ENCODE assay signal across 8 cellular contexts in genomic region chr9:65675589-65676021, GRCh38. TPM values are rescaled to one million over a fixed set of nuclear protein-coding genes. Genes with fewer than 3 reads are reported as not detected.
DNase-seq lines count a peak whose midpoint lies in the region; ATAC-seq and TF ChIP-seq lines count a peak whose summit lies in the region.
"Not testable (repeated sequence)": the region's sequence is repeated elsewhere in the genome, so short reads cannot be mapped to it uniquely, and the experiment has no call there.

TSS of gene ZNG1E (plus strand) at chr9:65675928. CDS start at chr9:65675977, 49 bp downstream.

- in situ Hi-C loops in GM13977 (cut with MboI; ENCODE audit: low pct_unique_long_range_greater_than_20kb, low sequenced_read_pairs, unreplicated experiment) = not testable (repeated sequence)

- not testable (repeated sequence) for H3K36me3 ChIP-seq in PC-3 (ENCODE audit: low read depth, low read length)

- not testable (repeated sequence) for H3K4me1 Mint-ChIP-seq in MCF 10A (ENCODE audit: insufficient read depth, unreplicated experiment); type B pancreatic cell (ENCODE audit: unreplicated experiment)

- H3K27me3 ChIP-seq in PC-3 (ENCODE audit: low read length) = not testable (repeated sequence)

- H4K20me1 ChIP-seq in PC-3 (ENCODE audit: low read length) = not testable (repeated sequence)

- H3K9ac ChIP-seq in PC-3 (ENCODE audit: low read length) = peak within 1 kb of the TSS; percentile 40; the same call in 1 of the 2 replicates

- intact Hi-C loops in PC-3 (cut with micrococcal nuclease); MCF 10A (cut with micrococcal nuclease): not testable (repeated sequence)

- not testable (repeated sequence) for ATAC-seq in PC-3

- not testable (repeated sequence) for BruUV-seq in PC-3 (replicated peaks; lab: Mats Ljungman, UMichigan); MCF 10A (replicated peaks; lab: Mats Ljungman, UMichigan)

- peak within 1 kb of the TSS; percentile 74 for H3K4me2 ChIP-seq in PC-3 (ENCODE audit: low read length)

- CTCF ChIA-PET in PC-3 (lab: Charles Lee); activated CD8-positive, alpha-beta memory T cell treated with anti-CD3 and anti-CD28 coated beads for 36 hours (lab: Charles Lee); MCF 10A (lab: Yijun Ruan, JAX): not testable (repeated sequence)

- H3K9me3 Mint-ChIP-seq in MCF 10A (ENCODE audit: unreplicated experiment); type B pancreatic cell: not testable (repeated sequence)

- not testable (repeated sequence) for H3K9me2 ChIP-seq in PC-3 (replicated peaks; ENCODE audit: low read length)

- H3K36me3 Mint-ChIP-seq in MCF 10A (ENCODE audit: insufficient read depth, unreplicated experiment); type B pancreatic cell: not testable (repeated sequence)

- POLR2A ChIA-PET in PC-3 (lab: Charles Lee; ENCODE audit: unreplicated experiment); activated CD8-positive, alpha-beta memory T cell treated with anti-CD3 and anti-CD28 coated beads for 36 hours (lab: Charles Lee); MCF 10A (lab: Yijun Ruan, JAX): not testable (repeated sequence)

- H3K4me1 ChIP-seq in PC-3 (ENCODE audit: insufficient read depth, low read length) = not testable (repeated sequence)

- peak within 1 kb of the TSS; percentile 58 for H3K4me3 ChIP-seq in PC-3 (ENCODE audit: low read length)

- H3F3A ChIP-seq in PC-3 (ENCODE audit: low read length, unreplicated experiment) = not testable (repeated sequence)

- not testable (repeated sequence) for H3K27ac ChIP-seq in PC-3 (ENCODE audit: low read length)

- H3K4me3 Mint-ChIP-seq in MCF 10A (ENCODE audit: unreplicated experiment) (peak within 1 kb of the TSS; percentile 70), type B pancreatic cell (peak within 1 kb of the TSS; percentile 89)

- H3K27ac Mint-ChIP-seq in MCF 10A (ENCODE audit: low read depth, unreplicated experiment) = peak within 1 kb of the TSS; percentile 59
- peak within 1 kb of the TSS; percentile 81 for H3K27ac Mint-ChIP-seq in type B pancreatic cell

- H3K27me3 Mint-ChIP-seq in MCF 10A (ENCODE audit: insufficient read depth, unreplicated experiment); type B pancreatic cell: not testable (repeated sequence)

- H3K79me2 ChIP-seq in PC-3 (ENCODE audit: low read length) = not testable (repeated sequence)

- H3K9me3 ChIP-seq in PC-3 (ENCODE audit: low read length) = not testable (repeated sequence)

- TF ChIP-seq CTCF in GM13977 (IDR thresholded peaks at IDR 0.05; ENCODE audit: extremely low read depth, insufficient read depth, missing control alignments) = peak; percentile 7
- TF ChIP-seq CTCF in PC-3 (conservative IDR thresholded peaks at IDR 0.05; ENCODE audit: low read depth, low read length); MCF 10A (IDR thresholded peaks at IDR 0.05; ENCODE audit: unreplicated experiment); type B pancreatic cell (conservative IDR thresholded peaks at IDR 0.05): not testable (repeated sequence)

- H2AFZ ChIP-seq in PC-3 (ENCODE audit: low read length) = not testable (repeated sequence)

- peak; percentile 1 for DNase-seq in GM13977 (ENCODE audit: low spot score)
- peak; percentile 41 for DNase-seq in PC-3
- DNase-seq in MCF 10A (ENCODE audit: unreplicated experiment) = peak; percentile 58
- peak; percentile 31 for DNase-seq in glomerular visceral epithelial cell (ENCODE audit: extremely low spot score)
- peak; percentile 77 for DNase-seq in mucosa of gallbladder (ENCODE audit: low spot score)
- peak; percentile 25 to 39 for DNase-seq in stimulated activated CD4-positive, alpha-beta T cell treated with anti-CD3 and anti-CD28 coated beads, Interleukin-15, amount 100 ng/mL, for 1 hour (ENCODE audit: low read depth in 1 of 2, low spot score in 1 of 2)
- DNase-seq in type B pancreatic cell (ENCODE audit: extremely low spot score, unreplicated experiment) = not testable (repeated sequence)

RNA-seq across cellular contexts. Expression of gene ZNG1E, which starts in this region (rescaled TPM):
- total RNA-seq in PC-3 (2014; rRNA removed) (32.8 and 42.3 TPM in 2 replicates), MCF 10A (2022) (73.9 and 97.6 TPM in 2 replicates), mucosa of gallbladder (33.4 TPM), type B pancreatic cell (ENCODE audit: low replicate concordance) (31.6 and 38.8 TPM in 2 replicates)
- total RNA-seq in activated CD8-positive, alpha-beta memory T cell treated with anti-CD3 and anti-CD28 coated beads for 36 hours = 10 to 100 TPM; 52.3 to 55.3 TPM
